ENCODE assay signal across 9 cellular contexts in the genomic region with DNA sequence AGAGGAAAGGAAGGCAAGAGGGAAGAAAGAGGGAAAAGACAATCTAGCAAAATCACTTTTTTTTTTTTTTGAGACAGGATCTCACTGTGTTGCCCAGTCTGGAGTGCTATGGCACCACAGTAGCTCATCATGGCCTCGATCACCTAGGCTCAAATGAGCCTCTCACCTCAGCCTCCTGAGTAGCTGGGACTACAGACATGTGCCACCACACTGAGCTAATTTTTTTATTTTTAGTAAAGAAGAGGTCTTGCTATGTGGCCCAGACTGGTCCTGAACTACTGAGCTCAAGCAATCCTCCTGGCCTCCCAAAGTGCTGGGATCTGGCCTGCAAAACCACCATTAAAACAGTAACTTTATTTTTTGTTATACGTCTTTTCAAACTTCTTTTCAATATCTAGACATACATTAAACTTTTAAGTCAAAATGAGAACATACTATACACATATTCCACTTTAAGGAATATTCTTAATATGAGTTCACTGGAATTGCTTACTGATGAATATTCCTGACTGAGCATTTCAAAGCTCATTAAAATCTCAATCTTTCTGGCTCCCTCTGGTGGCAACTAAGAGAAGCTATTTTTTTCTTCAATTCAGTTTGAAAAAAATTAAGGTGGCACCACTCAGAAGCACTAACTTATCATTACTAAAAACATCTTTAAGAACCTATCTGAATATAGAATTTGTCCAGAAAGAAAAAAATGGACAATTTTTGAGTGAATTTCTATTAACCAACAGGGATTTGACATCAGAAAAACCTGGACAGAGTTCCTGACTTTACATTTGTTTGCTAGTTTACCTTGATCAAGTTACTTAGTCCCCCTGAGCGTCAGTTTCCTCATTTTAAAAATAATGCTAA. TPM values are rescaled to one million over a fixed set of nuclear protein-coding genes. Genes with fewer than 3 reads are reported as not detected.
DNase-seq lines count a peak whose midpoint lies in the region; ATAC-seq and TF ChIP-seq lines count a peak whose summit lies in the region.
"Had no signal": no experiment of that assay in that cellular context is flagged by ENCODE, and none has a peak within 500 bp of the region (broad histone marks: within the 10 kb centered on the region; RNA-seq: fewer than 3 reads in every experiment).

No MANE protein-coding gene starts in this region.

- no peaks in the 10 kb centered on the region for H3K27me3 ChIP-seq in GM23338 (ENCODE audit: insufficient read depth)
- no peaks in the 10 kb centered on the region for H3K27me3 ChIP-seq in ovary

- H3K4me1 ChIP-seq in GM23338 (ENCODE audit: insufficient read depth) (no peaks in the 10 kb centered on the region), ovary (ENCODE audit: insufficient read depth) (peaks cover 3% of the 10 kb centered on the region)

- H3K4me1 Mint-ChIP-seq in GM23338 = peaks cover 2% of the 10 kb centered on the region; the same call in 1 of the 3 replicates

- no peak overlapping the region for H3K4me2 ChIP-seq in GM23338

- no peak overlapping the region for H3K27ac Mint-ChIP-seq in GM23338

- no peaks in the 10 kb centered on the region for H3K9me2 ChIP-seq in GM23338 (ENCODE audit: insufficient read depth)

- H3K27ac ChIP-seq in GM23338 (ENCODE audit: low read depth) (no peak overlapping the region), ovary (no peak overlapping the region)
- H3K27ac ChIP-seq: epithelial cell of prostate had no signal

- no peaks in the 10 kb centered on the region for H3K9me3 ChIP-seq in ovary

- H2AFZ ChIP-seq in GM23338 = no peak overlapping the region

- H3K36me3 Mint-ChIP-seq in GM23338 (ENCODE audit: low read depth) = no peaks in the 10 kb centered on the region

- no peaks in the 10 kb centered on the region; the same call in 1 of the 2 replicates for H3K79me2 ChIP-seq in GM23338 (replicated peaks; ENCODE audit: insufficient read depth)

- no peak for TF ChIP-seq POLR2A in ovary (IDR thresholded peaks at IDR 0.05)

- DNase-seq in AML-193 (lab: John Stamatoyannopoulos, UW) (peak; percentile 15 to 31), GM23338 (ENCODE audit: low spot score) (peak; percentile 62), OCI-M1 (lab: John Stamatoyannopoulos, UW) (peak; percentile 65), epithelial cell of esophagus (ENCODE audit: low read depth) (peak; percentile 63), ovary (no peak)

- no peaks in the 10 kb centered on the region for H3K27me3 Mint-ChIP-seq in GM23338 (ENCODE audit: insufficient read depth, low read depth, poor library complexity)

- H3K36me3 ChIP-seq in GM23338 (ENCODE audit: insufficient read depth) (no peaks in the 10 kb centered on the region), ovary (no peaks in the 10 kb centered on the region)

- no peak for TF ChIP-seq EP300 in ovary (IDR thresholded peaks at IDR 0.05)

- ATAC-seq in GM23338 (no peak), HG02884 (IDR thresholded peaks at IDR 0.05; ENCODE audit: unreplicated experiment) (no peak), GM18868 (IDR thresholded peaks at IDR 0.05; ENCODE audit: unreplicated experiment) (no peak)
- ATAC-seq in activated CD4-positive, CD25-positive, alpha-beta regulatory T cell treated with anti-CD3 and anti-CD28 coated beads, Interleukin-2, amount 50 U/mL, for 24 hours = no peak

- 78 to 83% (median 82%) methylated on average over 3 of the region's 3 CpGs for WGBS in ovary, 3 donors

- no peaks in the 10 kb centered on the region for H4K20me1 ChIP-seq in GM23338 (replicated peaks; ENCODE audit: insufficient read depth)

- TF ChIP-seq CTCF in GM23338 (conservative IDR thresholded peaks at IDR 0.05; ENCODE audit: low read depth in 2 of 2) = peak; percentile 53 to 93; a peak in 3 of 4 replicates
- TF ChIP-seq CTCF in epithelial cell of esophagus (IDR thresholded peaks at IDR 0.05; ENCODE audit: insufficient read depth, low read depth, low read length, missing control alignments) = peak; percentile 65
- peak; percentile 41 to 76 (median 67) for TF ChIP-seq CTCF in ovary (IDR thresholded peaks at IDR 0.05)

- no peaks in the 10 kb centered on the region for H3K9me3 Mint-ChIP-seq in GM23338

- no peak overlapping the region for H3K4me3 ChIP-seq in GM23338
- no peak overlapping the region for H3K4me3 ChIP-seq in epithelial cell of esophagus (ENCODE audit: low read length)
- no peak overlapping the region for H3K4me3 ChIP-seq in ovary

- no peak overlapping the region for H3K4me3 Mint-ChIP-seq in GM23338

- intact Hi-C loops in ovary (cut with DNase I) = no loop called here

- H3F3A ChIP-seq in GM23338 (replicated peaks; ENCODE audit: low read depth) = no peaks in the 10 kb centered on the region

TF ChIP-seq in GM23338, 12 proteins besides CTCF, POLR2A, EP300 and RAD21 (continues in another document):
- TF ChIP-seq, protein P1, sequence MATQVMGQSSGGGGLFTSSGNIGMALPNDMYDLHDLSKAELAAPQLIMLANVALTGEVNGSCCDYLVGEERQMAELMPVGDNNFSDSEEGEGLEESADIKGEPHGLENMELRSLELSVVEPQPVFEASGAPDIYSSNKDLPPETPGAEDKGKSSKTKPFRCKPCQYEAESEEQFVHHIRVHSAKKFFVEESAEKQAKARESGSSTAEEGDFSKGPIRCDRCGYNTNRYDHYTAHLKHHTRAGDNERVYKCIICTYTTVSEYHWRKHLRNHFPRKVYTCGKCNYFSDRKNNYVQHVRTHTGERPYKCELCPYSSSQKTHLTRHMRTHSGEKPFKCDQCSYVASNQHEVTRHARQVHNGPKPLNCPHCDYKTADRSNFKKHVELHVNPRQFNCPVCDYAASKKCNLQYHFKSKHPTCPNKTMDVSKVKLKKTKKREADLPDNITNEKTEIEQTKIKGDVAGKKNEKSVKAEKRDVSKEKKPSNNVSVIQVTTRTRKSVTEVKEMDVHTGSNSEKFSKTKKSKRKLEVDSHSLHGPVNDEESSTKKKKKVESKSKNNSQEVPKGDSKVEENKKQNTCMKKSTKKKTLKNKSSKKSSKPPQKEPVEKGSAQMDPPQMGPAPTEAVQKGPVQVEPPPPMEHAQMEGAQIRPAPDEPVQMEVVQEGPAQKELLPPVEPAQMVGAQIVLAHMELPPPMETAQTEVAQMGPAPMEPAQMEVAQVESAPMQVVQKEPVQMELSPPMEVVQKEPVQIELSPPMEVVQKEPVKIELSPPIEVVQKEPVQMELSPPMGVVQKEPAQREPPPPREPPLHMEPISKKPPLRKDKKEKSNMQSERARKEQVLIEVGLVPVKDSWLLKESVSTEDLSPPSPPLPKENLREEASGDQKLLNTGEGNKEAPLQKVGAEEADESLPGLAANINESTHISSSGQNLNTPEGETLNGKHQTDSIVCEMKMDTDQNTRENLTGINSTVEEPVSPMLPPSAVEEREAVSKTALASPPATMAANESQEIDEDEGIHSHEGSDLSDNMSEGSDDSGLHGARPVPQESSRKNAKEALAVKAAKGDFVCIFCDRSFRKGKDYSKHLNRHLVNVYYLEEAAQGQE (IDR thresholded peaks at IDR 0.05; ENCODE audit: unreplicated experiment) = no peak
- TF ChIP-seq STAT1 (IDR thresholded peaks at IDR 0.05; ENCODE audit: unreplicated experiment) (no peak), EZH2phosphoT487 (IDR thresholded peaks at IDR 0.05; ENCODE audit: unreplicated experiment) (no peak), NANOG (IDR thresholded peaks at IDR 0.05; ENCODE audit: borderline replicate concordance) (no peak), JUNB (IDR thresholded peaks at IDR 0.05; ENCODE audit: unreplicated experiment) (no peak), POLR2AphosphoS5 (IDR thresholded peaks at IDR 0.05; ENCODE audit: low read depth) (no peak), EZH2 (IDR thresholded peaks at IDR 0.05; ENCODE audit: low read depth, unreplicated experiment) (no peak), CREB1 (CRISPR knock-in tag; IDR thresholded peaks at IDR 0.05; ENCODE audit: low read depth) (no peak), ZNF331 (CRISPR knock-in tag; IDR thresholded peaks at IDR 0.05; ENCODE audit: low read depth) (no peak), ZNF114 (CRISPR knock-in tag; IDR thresholded peaks at IDR 0.05) (no peak)
- TF ChIP-seq, protein P2, sequence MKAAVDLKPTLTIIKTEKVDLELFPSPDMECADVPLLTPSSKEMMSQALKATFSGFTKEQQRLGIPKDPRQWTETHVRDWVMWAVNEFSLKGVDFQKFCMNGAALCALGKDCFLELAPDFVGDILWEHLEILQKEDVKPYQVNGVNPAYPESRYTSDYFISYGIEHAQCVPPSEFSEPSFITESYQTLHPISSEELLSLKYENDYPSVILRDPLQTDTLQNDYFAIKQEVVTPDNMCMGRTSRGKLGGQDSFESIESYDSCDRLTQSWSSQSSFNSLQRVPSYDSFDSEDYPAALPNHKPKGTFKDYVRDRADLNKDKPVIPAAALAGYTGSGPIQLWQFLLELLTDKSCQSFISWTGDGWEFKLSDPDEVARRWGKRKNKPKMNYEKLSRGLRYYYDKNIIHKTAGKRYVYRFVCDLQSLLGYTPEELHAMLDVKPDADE (IDR thresholded peaks at IDR 0.05) = no peak

RNA-seq across cellular contexts. Expression of gene UACA, which starts 40.9 kb away (rescaled TPM):
- 16.9 and 21.5 TPM in 2 replicates for total RNA-seq in GM23338 (2014; rRNA removed; shearing (Covaris generic))
- 25.9 and 35.8 TPM in 2 replicates for polyA plus RNA-seq in GM23338 (2016; fragmentation: Nextera tagmentation; extraction: Ambion mirVana)
- total RNA-seq in ovary = 10 to 100 TPM; 40.7 to 62.0 (median 53.4) TPM
- 10 to 100 TPM; 28.6 to 45.3 TPM for polyA plus RNA-seq in ovary

Comparison
In these comparisons a context has a peak if more than half of its experiments do, and no peak if none do; other contexts are left out.
1. DNase-seq: peak in AML-193 (2 of 2), GM23338 (single experiment), OCI-M1 (single experiment) and epithelial cell of esophagus (single experiment); none in ovary (0 of 5).
2. Peak in every context shown above with its lines, with median percentiles within 50 percentile points of each other: CTCF ChIP-seq.